Comparison of ENCODE assay signal across 1 cellular context in the genomic region with DNA sequence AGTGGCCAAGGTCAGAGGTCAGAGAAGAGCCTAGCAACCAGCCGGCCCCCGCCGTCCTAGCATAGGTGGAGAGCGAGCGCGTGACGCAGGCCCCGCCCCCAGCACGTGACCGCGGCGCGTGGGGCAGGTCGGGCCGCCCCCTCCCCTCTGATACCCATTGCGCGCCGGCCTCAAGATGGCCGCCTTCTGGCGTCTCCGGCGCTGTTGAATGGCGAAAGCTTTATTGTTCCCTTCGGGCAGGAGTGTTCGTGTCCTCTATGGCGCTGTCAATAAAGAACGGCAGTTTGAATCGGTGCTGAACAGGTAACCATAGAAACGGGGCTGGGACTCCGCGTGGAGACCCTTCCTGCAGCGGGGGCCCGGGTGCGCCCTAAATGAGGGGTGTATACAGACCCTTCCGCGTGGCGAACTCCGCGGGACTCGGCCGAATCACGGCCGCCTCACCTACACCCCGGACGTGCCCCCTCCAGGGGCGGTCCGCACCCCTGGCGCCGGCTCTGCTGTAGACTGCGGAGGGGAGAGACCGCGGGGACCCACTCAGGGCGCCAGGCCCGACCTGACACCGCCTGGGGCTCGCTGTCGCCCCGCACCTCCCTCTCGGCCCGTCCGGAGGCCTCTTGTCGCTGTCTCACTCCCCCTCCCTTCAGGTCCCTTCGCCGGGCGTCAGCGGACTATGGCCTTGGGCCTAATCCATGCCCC.
TF ChIP-seq lines count a peak whose summit lies in the region.

A gene with protein sequence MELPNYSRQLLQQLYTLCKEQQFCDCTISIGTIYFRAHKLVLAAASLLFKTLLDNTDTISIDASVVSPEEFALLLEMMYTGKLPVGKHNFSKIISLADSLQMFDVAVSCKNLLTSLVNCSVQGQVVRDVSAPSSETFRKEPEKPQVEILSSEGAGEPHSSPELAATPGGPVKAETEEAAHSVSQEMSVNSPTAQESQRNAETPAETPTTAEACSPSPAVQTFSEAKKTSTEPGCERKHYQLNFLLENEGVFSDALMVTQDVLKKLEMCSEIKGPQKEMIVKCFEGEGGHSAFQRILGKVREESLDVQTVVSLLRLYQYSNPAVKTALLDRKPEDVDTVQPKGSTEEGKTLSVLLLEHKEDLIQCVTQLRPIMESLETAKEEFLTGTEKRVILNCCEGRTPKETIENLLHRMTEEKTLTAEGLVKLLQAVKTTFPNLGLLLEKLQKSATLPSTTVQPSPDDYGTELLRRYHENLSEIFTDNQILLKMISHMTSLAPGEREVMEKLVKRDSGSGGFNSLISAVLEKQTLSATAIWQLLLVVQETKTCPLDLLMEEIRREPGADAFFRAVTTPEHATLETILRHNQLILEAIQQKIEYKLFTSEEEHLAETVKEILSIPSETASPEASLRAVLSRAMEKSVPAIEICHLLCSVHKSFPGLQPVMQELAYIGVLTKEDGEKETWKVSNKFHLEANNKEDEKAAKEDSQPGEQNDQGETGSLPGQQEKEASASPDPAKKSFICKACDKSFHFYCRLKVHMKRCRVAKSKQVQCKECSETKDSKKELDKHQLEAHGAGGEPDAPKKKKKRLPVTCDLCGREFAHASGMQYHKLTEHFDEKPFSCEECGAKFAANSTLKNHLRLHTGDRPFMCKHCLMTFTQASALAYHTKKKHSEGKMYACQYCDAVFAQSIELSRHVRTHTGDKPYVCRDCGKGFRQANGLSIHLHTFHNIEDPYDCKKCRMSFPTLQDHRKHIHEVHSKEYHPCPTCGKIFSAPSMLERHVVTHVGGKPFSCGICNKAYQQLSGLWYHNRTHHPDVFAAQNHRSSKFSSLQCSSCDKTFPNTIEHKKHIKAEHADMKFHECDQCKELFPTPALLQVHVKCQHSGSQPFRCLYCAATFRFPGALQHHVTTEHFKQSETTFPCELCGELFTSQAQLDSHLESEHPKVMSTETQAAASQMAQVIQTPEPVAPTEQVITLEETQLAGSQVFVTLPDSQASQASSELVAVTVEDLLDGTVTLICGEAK (plus strand): TSS at position 150 of the 699 bp plus-strand sequence. CDS start 38,098 bp downstream, outside the sequence.

TF ChIP-seq in A549, 52 proteins besides CTCF, POLR2A, EP300 and RAD21 (continued from another document):
- TF ChIP-seq, protein P1, sequence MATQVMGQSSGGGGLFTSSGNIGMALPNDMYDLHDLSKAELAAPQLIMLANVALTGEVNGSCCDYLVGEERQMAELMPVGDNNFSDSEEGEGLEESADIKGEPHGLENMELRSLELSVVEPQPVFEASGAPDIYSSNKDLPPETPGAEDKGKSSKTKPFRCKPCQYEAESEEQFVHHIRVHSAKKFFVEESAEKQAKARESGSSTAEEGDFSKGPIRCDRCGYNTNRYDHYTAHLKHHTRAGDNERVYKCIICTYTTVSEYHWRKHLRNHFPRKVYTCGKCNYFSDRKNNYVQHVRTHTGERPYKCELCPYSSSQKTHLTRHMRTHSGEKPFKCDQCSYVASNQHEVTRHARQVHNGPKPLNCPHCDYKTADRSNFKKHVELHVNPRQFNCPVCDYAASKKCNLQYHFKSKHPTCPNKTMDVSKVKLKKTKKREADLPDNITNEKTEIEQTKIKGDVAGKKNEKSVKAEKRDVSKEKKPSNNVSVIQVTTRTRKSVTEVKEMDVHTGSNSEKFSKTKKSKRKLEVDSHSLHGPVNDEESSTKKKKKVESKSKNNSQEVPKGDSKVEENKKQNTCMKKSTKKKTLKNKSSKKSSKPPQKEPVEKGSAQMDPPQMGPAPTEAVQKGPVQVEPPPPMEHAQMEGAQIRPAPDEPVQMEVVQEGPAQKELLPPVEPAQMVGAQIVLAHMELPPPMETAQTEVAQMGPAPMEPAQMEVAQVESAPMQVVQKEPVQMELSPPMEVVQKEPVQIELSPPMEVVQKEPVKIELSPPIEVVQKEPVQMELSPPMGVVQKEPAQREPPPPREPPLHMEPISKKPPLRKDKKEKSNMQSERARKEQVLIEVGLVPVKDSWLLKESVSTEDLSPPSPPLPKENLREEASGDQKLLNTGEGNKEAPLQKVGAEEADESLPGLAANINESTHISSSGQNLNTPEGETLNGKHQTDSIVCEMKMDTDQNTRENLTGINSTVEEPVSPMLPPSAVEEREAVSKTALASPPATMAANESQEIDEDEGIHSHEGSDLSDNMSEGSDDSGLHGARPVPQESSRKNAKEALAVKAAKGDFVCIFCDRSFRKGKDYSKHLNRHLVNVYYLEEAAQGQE (IDR thresholded peaks at IDR 0.05), result peak; percentile 32; the same call in 1 of the 2 replicates
- TF ChIP-seq FOXS1 (CRISPR knock-in tag; IDR thresholded peaks at IDR 0.05) (no peak), MYC (IDR thresholded peaks at IDR 0.05; ENCODE audit: borderline replicate concordance, low read length) (peak; percentile 78; the same call in 1 of the 2 replicates)
